Comparison of ENCODE assay signal across 8 cellular contexts in the genomic region with DNA sequence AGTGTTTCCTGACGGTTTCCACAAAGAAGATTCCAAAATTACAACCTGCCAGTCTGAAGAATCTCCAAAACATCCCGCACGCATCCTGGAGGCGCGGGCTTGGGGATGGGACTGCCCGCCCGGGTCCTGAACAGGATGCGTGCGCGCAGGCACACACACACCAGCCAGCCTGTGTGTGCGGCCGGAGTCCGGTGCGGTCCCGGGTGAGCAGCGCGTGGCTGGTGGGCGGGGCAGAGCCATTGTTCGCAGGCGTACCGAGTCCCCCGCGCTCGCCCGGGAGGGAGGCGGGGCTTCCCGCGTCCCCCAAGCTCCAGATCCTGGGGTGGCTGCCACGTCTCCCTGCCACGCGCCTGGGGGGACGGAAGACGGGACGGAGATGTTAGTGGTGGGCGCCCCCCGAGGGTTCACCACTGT. TPM values are rescaled to one million over a fixed set of nuclear protein-coding genes. Genes with fewer than 3 reads are reported as not detected.
DNase-seq lines count a peak whose midpoint lies in the region; ATAC-seq, FAIRE-seq and TF ChIP-seq lines count a peak whose summit lies in the region.

No MANE protein-coding gene starts in this region.

- intact Hi-C loops in endothelial cell of umbilical vein (cut with micrococcal nuclease) = loop anchor here (2.0 to 5.0 kb wide), 2 partner anchors 18 to 59 kb away; partner anchors contain the start of gene BLOC1S2

- TF ChIP-seq CTCF in AG04449 (IDR thresholded peaks at IDR 0.05; ENCODE audit: insufficient read depth, low read length, missing control alignments) (no peak), endothelial cell of umbilical vein (IDR thresholded peaks at IDR 0.05; ENCODE audit: extremely low read depth in 1 of 2, insufficient read depth in 1 of 2, low read depth in 1 of 2, low read length in 2 of 2) (no peak)

- CTCF ChIA-PET in AG04449 (lab: Yijun Ruan, JAX) (interaction anchor here (0.7 to 26.3 kb wide), 13 partner anchors 9 to 533 kb away, joined by 3 to 538 read pairs (median 4); partner anchors contain the start of genes HIF1AN, PKD2L1 and SEC31B), endothelial cell of umbilical vein (lab: Charles Lee) (interaction anchor here (0.8 to 6.4 kb wide), 14 partner anchors 8 to 532 kb away, joined by 3 to 106 read pairs (median 5); no protein-coding TSS in a partner anchor)

- no peaks in the 10 kb centered on the region for H3K27me3 ChIP-seq in endothelial cell of umbilical vein (ENCODE audit: control insufficient read depth in 2 of 2, insufficient read depth in 2 of 2, low read length in 2 of 2)

- no peaks in the 10 kb centered on the region for H3K9me3 ChIP-seq in endothelial cell of umbilical vein (replicated peaks; ENCODE audit: control insufficient read depth, insufficient read depth, low read length)

- no TSS peak for BruUV-seq in endothelial cell of umbilical vein (replicated peaks; lab: Mats Ljungman, UMichigan)

- H3K36me3 ChIP-seq in endothelial cell of umbilical vein (ENCODE audit: control insufficient read depth in 2 of 2, extremely low read depth in 1 of 2, insufficient read depth in 2 of 2, low read length in 2 of 2) = peaks cover 4 to 11% of the 10 kb centered on the region in 2 experiments

- peak overlapping the region; percentile 74 for H3K4me2 ChIP-seq in endothelial cell of umbilical vein (ENCODE audit: insufficient read depth, low read length)

- H3K4me3 ChIP-seq in AG04449 (ENCODE audit: low read depth, low read length) = peak overlapping the region; percentile 84
- peak overlapping the region; percentile 85 to 87 (median 85) for H3K4me3 ChIP-seq in endothelial cell of umbilical vein (replicated peaks in 1 of 3; ENCODE audit: insufficient read depth in 1 of 3, low read depth in 1 of 3, low read length in 3 of 3)

- H2AFZ ChIP-seq in endothelial cell of umbilical vein (ENCODE audit: low read depth, low read length) = peak overlapping the region; percentile 39

- H4K20me1 ChIP-seq in endothelial cell of umbilical vein (replicated peaks; ENCODE audit: control insufficient read depth, extremely low read depth, insufficient read depth, low read length) = peaks cover 6% of the 10 kb centered on the region

- H3K79me2 ChIP-seq in endothelial cell of umbilical vein (ENCODE audit: control insufficient read depth, insufficient read depth, low read length) = peaks cover 45% of the 10 kb centered on the region

- dilution Hi-C loops in endothelial cell of umbilical vein (cut with MboI; ENCODE audit: extremely low pct_ligation_motif_present, low sequenced_read_pairs) = no loop called here

- peak overlapping the region; percentile 48 for H3K27ac ChIP-seq in endothelial cell of umbilical vein (ENCODE audit: insufficient read depth, low read depth, low read length)

- H3K9me1 ChIP-seq in endothelial cell of umbilical vein (replicated peaks; ENCODE audit: control insufficient read depth, extremely low read depth, insufficient read depth, low read length) = no peaks in the 10 kb centered on the region

- POLR2A ChIA-PET in AG04449 (lab: Yijun Ruan, JAX) = interaction anchor here (2.7 kb wide), 1 partner anchor 27 kb away, joined by 18 read pairs; no protein-coding TSS in a partner anchor
- POLR2A ChIA-PET in endothelial cell of umbilical vein (lab: Charles Lee) = interaction anchor here (0.6 to 2.1 kb wide), 7 partner anchors 24 to 601 kb away, joined by 5 to 20 read pairs (median 7); partner anchors contain the start of gene HIF1AN

- DNase-seq in AG04449 (ENCODE audit: low read depth, low spot score) (no peak), NCI-H446 (lab: John Stamatoyannopoulos, UW) (peak; percentile 14 to 66), endothelial cell of umbilical vein (ENCODE audit: low read depth, low spot score) (peak; percentile 84), middle frontal gyrus (ENCODE audit: extremely low spot score, low spot score) (peak; percentile 33)
- peak; percentile 55 to 63 (median 58) for DNase-seq in activated CD8-positive, alpha-beta memory T cell treated with anti-CD3 and anti-CD28 coated beads for 48 hours (ENCODE audit: low read depth in 2 of 3, low spot score in 2 of 3)
- DNase-seq in stimulated activated CD8-positive, alpha-beta memory T cell treated with anti-CD3 and anti-CD28 coated beads, Interleukin-2, amount 100 ng/mL, for 1 hour (ENCODE audit: low read depth in 2 of 2) = peak; percentile 28 to 39

- no peak for TF ChIP-seq POLR2A in endothelial cell of umbilical vein (IDR thresholded peaks at IDR 0.05; ENCODE audit: low read depth, low read length)

- H3K4me1 ChIP-seq in endothelial cell of umbilical vein (ENCODE audit: control insufficient read depth, extremely low read depth, insufficient read depth, low read length) = peaks cover 41% of the 10 kb centered on the region

- peak; percentile 23 for ATAC-seq in GM18520 (IDR thresholded peaks at IDR 0.05; ENCODE audit: unreplicated experiment)
- ATAC-seq in HG03064 (IDR thresholded peaks at IDR 0.05; ENCODE audit: low read depth, unreplicated experiment) = peak; percentile 53

- FAIRE-seq in endothelial cell of umbilical vein (lab: Jason Lieb, UNC) = no peak

- peak overlapping the region; percentile 47 for H3K9ac ChIP-seq in endothelial cell of umbilical vein (replicated peaks; ENCODE audit: extremely low read depth, insufficient read depth, low read length)

TF ChIP-seq in endothelial cell of umbilical vein, 7 proteins besides CTCF, POLR2A, EP300 and RAD21:
- TF ChIP-seq JUN (IDR thresholded peaks at IDR 0.05; ENCODE audit: borderline replicate concordance, insufficient read depth, insufficient read length, low read depth) = no peak
- no peak for TF ChIP-seq FOS (IDR thresholded peaks at IDR 0.05; ENCODE audit: borderline replicate concordance, insufficient read depth, low read length)
- TF ChIP-seq, protein P1, sequence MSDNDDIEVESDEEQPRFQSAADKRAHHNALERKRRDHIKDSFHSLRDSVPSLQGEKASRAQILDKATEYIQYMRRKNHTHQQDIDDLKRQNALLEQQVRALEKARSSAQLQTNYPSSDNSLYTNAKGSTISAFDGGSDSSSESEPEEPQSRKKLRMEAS (IDR thresholded peaks at IDR 0.05; ENCODE audit: insufficient read depth, insufficient read length) = peak; percentile 75
- TF ChIP-seq GATA2 (IDR thresholded peaks at IDR 0.05; ENCODE audit: insufficient read depth, insufficient read length, low read depth, low read length) = no peak
- no peak for TF ChIP-seq EZH2 (IDR thresholded peaks at IDR 0.05; ENCODE audit: borderline replicate concordance, low read depth, low read length, severe bottlenecking)
- TF ChIP-seq POLR2AphosphoS5 (IDR thresholded peaks at IDR 0.05; ENCODE audit: insufficient read depth, low read depth, low read length) = peak; percentile 35
- TF ChIP-seq MYC (IDR thresholded peaks at IDR 0.05; ENCODE audit: low read depth, low read length) = peak; percentile 67

RNA-seq across cellular contexts. Expression of gene SCD, which starts 0.7 kb away (rescaled TPM):
- 396 and 426 TPM in 2 replicates for total RNA-seq in endothelial cell of umbilical vein
- polyA plus RNA-seq in endothelial cell of umbilical vein = 258 and 266 TPM in 2 replicates
- polyA plus RNA-seq in endothelial cell of umbilical vein (2011; cell fraction: cytosol; rRNA removed) = 194 and 203 TPM in 2 replicates
- 88.9 and 111 TPM in 2 replicates for polyA plus RNA-seq in endothelial cell of umbilical vein (2011; cell fraction: nucleus; rRNA removed)
- polyA plus RNA-seq in endothelial cell of umbilical vein (2012) = 165 and 255 TPM in 2 replicates
- 553 and 557 TPM in 2 replicates for polyA minus RNA-seq in endothelial cell of umbilical vein
- polyA minus RNA-seq in endothelial cell of umbilical vein (2011; cell fraction: cytosol; rRNA and poly(A)+ RNA removed) = 299 TPM
- polyA minus RNA-seq in endothelial cell of umbilical vein (2011; cell fraction: nucleus; rRNA and poly(A)+ RNA removed) = 81.9 and 115 TPM in 2 replicates

RNA-seq across cellular contexts. Expression of gene PKD2L1, which starts 16.3 kb away (rescaled TPM):
- not detected in 2 replicates for total RNA-seq in endothelial cell of umbilical vein
- polyA plus RNA-seq in endothelial cell of umbilical vein = not detected in 2 replicates
- polyA plus RNA-seq in endothelial cell of umbilical vein (2011; cell fraction: cytosol; rRNA removed) = not detected in 2 replicates
- polyA plus RNA-seq in endothelial cell of umbilical vein (2011; cell fraction: nucleus; rRNA removed) = not detected in 2 replicates
- polyA plus RNA-seq in endothelial cell of umbilical vein (2012) = not detected in 2 replicates
- polyA minus RNA-seq in endothelial cell of umbilical vein = not detected in 2 replicates
- not detected for polyA minus RNA-seq in endothelial cell of umbilical vein (2011; cell fraction: cytosol; rRNA and poly(A)+ RNA removed)
- not detected in 2 replicates for polyA minus RNA-seq in endothelial cell of umbilical vein (2011; cell fraction: nucleus; rRNA and poly(A)+ RNA removed)

RNA-seq across cellular contexts. Expression of gene BLOC1S2, which starts 59.9 kb away (rescaled TPM):
- 45.9 and 54.0 TPM in 2 replicates for total RNA-seq in endothelial cell of umbilical vein
- polyA plus RNA-seq in endothelial cell of umbilical vein = 12.0 and 18.7 TPM in 2 replicates
- polyA plus RNA-seq in endothelial cell of umbilical vein (2011; cell fraction: cytosol; rRNA removed) = 27.4 and 29.6 TPM in 2 replicates
- 12.3 and 16.1 TPM in 2 replicates for polyA plus RNA-seq in endothelial cell of umbilical vein (2011; cell fraction: nucleus; rRNA removed)
- polyA plus RNA-seq in endothelial cell of umbilical vein (2012) = 71.8 and 98.3 TPM in 2 replicates
- polyA minus RNA-seq in endothelial cell of umbilical vein = 8.8 and 9.4 TPM in 2 replicates
- 11.4 TPM for polyA minus RNA-seq in endothelial cell of umbilical vein (2011; cell fraction: cytosol; rRNA and poly(A)+ RNA removed)
- polyA minus RNA-seq in endothelial cell of umbilical vein (2011; cell fraction: nucleus; rRNA and poly(A)+ RNA removed) = 3.6 and 7.4 TPM in 2 replicates
